ENCODE assay signal across 34 cellular contexts in the genomic region with DNA sequence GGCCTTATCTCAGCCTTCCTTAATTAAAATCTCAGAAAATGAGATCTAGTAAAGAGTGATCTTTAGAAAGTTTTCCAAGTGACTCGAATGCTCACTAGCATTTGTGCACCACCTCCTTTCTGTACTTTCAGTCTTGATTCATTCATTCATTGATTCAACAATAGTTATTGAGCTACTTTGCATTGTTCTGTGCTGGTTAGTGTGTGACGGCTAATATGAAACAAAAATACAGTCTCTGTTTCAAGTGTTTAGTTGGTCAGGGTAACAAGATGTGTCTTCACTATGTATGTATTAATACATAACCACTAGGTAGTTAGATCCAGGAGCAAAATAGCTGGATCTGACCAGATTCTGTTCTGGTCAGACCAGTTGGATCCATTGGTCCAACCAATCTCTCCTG.
"Had no signal": no experiment of that assay in that cellular context is flagged by ENCODE, and none has a peak within 500 bp of the region (broad histone marks: within the 10 kb centered on the region; RNA-seq: fewer than 3 reads in every experiment).

No MANE protein-coding gene starts in this region.

- DNase-seq: Karpas-422, Kasumi-1, MG63, MM.1S, MV-4-11, NCI-H1048, NCI-H1092, NCI-H1092 treated with DMSO at 0.1 percent for 48 hours, NCI-H1105, NCI-H1105 treated with DMSO at 0.1 percent for 48 hours, NCI-H1417, NCI-H1417 treated with DMSO at 0.1 percent for 48 hours, NCI-H1436, NCI-H1436 treated with DMSO at 0.1 percent for 48 hours, NCI-H146, NCI-H1694, NCI-H1694 treated with DMSO at 0.1 percent for 48 hours, NCI-H187, NCI-H187 treated with DMSO at 0.1 percent for 48 hours, NCI-H1930, NCI-H2029, NCI-H2029 treated with DMSO at 0.1 percent for 48 hours, NCI-H2081, NCI-H2081 treated with DMSO at 0.1 percent for 48 hours, NCI-H2107, NCI-H2171, NCI-H2171 treated with DMSO at 0.1 percent for 48 hours, NCI-H2227 treated with DMSO at 0.1 percent for 48 hours, NCI-H226, NCI-H345, NCI-H446, NCI-H446 treated with DMSO at 0.1 percent for 48 hours, NCI-H510A, NCI-H510A treated with DMSO at 0.1 percent for 48 hours had no signal
